13 cellular contexts compared by ENCODE assay signal in genomic region chr1:89659322-89660061, GRCh38. TPM values are rescaled to one million over a fixed set of nuclear protein-coding genes. Genes with fewer than 3 reads are reported as not detected.
A peak's percentile ranks its signal among the peaks of the same experiment; 100 is the strongest.
DNase-seq lines count a peak whose midpoint lies in the region; ATAC-seq and TF ChIP-seq lines count a peak whose summit lies in the region.
"Had no signal": no experiment of that assay in that cellular context is flagged by ENCODE, and none has a peak within 500 bp of the region (broad histone marks: within the 10 kb centered on the region; RNA-seq: fewer than 3 reads in every experiment).

No MANE protein-coding gene starts in this region.

- peak overlapping the region; percentile 73 for H3K4me3 Mint-ChIP-seq in T-helper 2 cell treated with Interferon-gamma antibody and Interleukin-4, amounts not matched to agents 5 μg/mL and 100 μg/mL, for 36 hours
- H3K4me3 Mint-ChIP-seq in dendritic cell treated with granulocyte-macrophage colony-stimulating factor and Interleukin-4, amounts not matched to agents 40 ng/mL and 50 ng/mL, for 4 days = no peak overlapping the region
- H3K4me3 Mint-ChIP-seq: brain had no signal

- H3K36me3 ChIP-seq in osteoblast (ENCODE audit: insufficient read depth, low read length) = no peaks in the 10 kb centered on the region
- H3K36me3 ChIP-seq: upper lobe of right lung had no signal

- peak; percentile 61 to 62 for ATAC-seq in activated CD4-positive, CD25-positive, alpha-beta regulatory T cell treated with anti-CD3 and anti-CD28 coated beads, Interleukin-2, amount 50 U/mL, for 24 hours
- no peak for ATAC-seq in GM19351 (IDR thresholded peaks at IDR 0.05; ENCODE audit: unreplicated experiment)
- ATAC-seq: upper lobe of right lung had no signal

- no peaks in the 10 kb centered on the region for H4K20me1 ChIP-seq in osteoblast (ENCODE audit: insufficient read depth, low read length)

- peaks cover 54% of the 10 kb centered on the region for H3K36me3 Mint-ChIP-seq in T-helper 2 cell treated with Interferon-gamma antibody and Interleukin-4, amounts not matched to agents 5 μg/mL and 100 μg/mL, for 36 hours (ENCODE audit: low read depth)
- H3K36me3 Mint-ChIP-seq in dendritic cell treated with granulocyte-macrophage colony-stimulating factor and Interleukin-4, amounts not matched to agents 40 ng/mL and 50 ng/mL, for 4 days (ENCODE audit: low read depth) = peaks cover 54% of the 10 kb centered on the region

- H2AFZ ChIP-seq in osteoblast (ENCODE audit: low read length) = peak overlapping the region; percentile 35

- peaks cover 84% of the 10 kb centered on the region for H3K4me1 Mint-ChIP-seq in T-helper 2 cell treated with Interferon-gamma antibody and Interleukin-4, amounts not matched to agents 5 μg/mL and 100 μg/mL, for 36 hours (ENCODE audit: low read depth)
- H3K4me1 Mint-ChIP-seq in dendritic cell treated with granulocyte-macrophage colony-stimulating factor and Interleukin-4, amounts not matched to agents 40 ng/mL and 50 ng/mL, for 4 days (ENCODE audit: low read depth) = peaks cover 74% of the 10 kb centered on the region
- H3K4me1 Mint-ChIP-seq: brain had no signal

- peak overlapping the region; percentile 88 for H3K27ac Mint-ChIP-seq in T-helper 2 cell treated with Interferon-gamma antibody and Interleukin-4, amounts not matched to agents 5 μg/mL and 100 μg/mL, for 36 hours
- peak overlapping the region; percentile 46 for H3K27ac Mint-ChIP-seq in dendritic cell treated with granulocyte-macrophage colony-stimulating factor and Interleukin-4, amounts not matched to agents 40 ng/mL and 50 ng/mL, for 4 days

- no peak for TF ChIP-seq CTCF in osteoblast (IDR thresholded peaks at IDR 0.05; ENCODE audit: extremely low read depth, low read depth, low read length)

- H3K9me3 ChIP-seq in osteoblast (ENCODE audit: low read depth, low read length) = no peaks in the 10 kb centered on the region
- H3K9me3 ChIP-seq: upper lobe of right lung had no signal

- H3K27ac ChIP-seq in osteoblast (ENCODE audit: low read depth, low read length) = no peak overlapping the region
- H3K27ac ChIP-seq: upper lobe of right lung had no signal

- peaks cover 13% of the 10 kb centered on the region for H3K9me3 Mint-ChIP-seq in T-helper 2 cell treated with Interferon-gamma antibody and Interleukin-4, amounts not matched to agents 5 μg/mL and 100 μg/mL, for 36 hours
- no peaks in the 10 kb centered on the region for H3K9me3 Mint-ChIP-seq in dendritic cell treated with granulocyte-macrophage colony-stimulating factor and Interleukin-4, amounts not matched to agents 40 ng/mL and 50 ng/mL, for 4 days

- no peak overlapping the region for H3K4me2 ChIP-seq in osteoblast (ENCODE audit: insufficient read depth, low read length)

- H3K4me1 ChIP-seq in osteoblast (ENCODE audit: insufficient read depth, low read length) = peaks cover 9% of the 10 kb centered on the region
- H3K4me1 ChIP-seq: upper lobe of right lung had no signal

- H3K4me3 ChIP-seq in osteoblast (ENCODE audit: insufficient read depth, low read length) = no peak overlapping the region
- H3K4me3 ChIP-seq: upper lobe of right lung had no signal

- H3K27me3 Mint-ChIP-seq in T-helper 2 cell treated with Interferon-gamma antibody and Interleukin-4, amounts not matched to agents 5 μg/mL and 100 μg/mL, for 36 hours (ENCODE audit: low read depth) = no peaks in the 10 kb centered on the region
- H3K27me3 Mint-ChIP-seq in dendritic cell treated with granulocyte-macrophage colony-stimulating factor and Interleukin-4, amounts not matched to agents 40 ng/mL and 50 ng/mL, for 4 days = no peaks in the 10 kb centered on the region
- H3K27me3 Mint-ChIP-seq: brain had no signal

- no peaks in the 10 kb centered on the region for H3K27me3 ChIP-seq in osteoblast (ENCODE audit: insufficient read depth, low read length)
- H3K27me3 ChIP-seq: upper lobe of right lung had no signal

- no peak for DNase-seq in activated CD4-positive, CD25-positive, alpha-beta regulatory T cell (lab: John Stamatoyannopoulos, UW)
- no peak for DNase-seq in T-helper 2 cell treated with Interferon-gamma antibody and Interleukin-4, amounts not matched to agents 5 μg/mL and 100 μg/mL, for 36 hours (ENCODE audit: low spot score)
- DNase-seq in osteoblast (ENCODE audit: insufficient read length, low spot score, missing footprints) (no peak), DMS 273 treated with DMSO at 0.1 percent for 48 hours (lab: John Stamatoyannopoulos, UW) (no peak), posterior cingulate gyrus (no peak)
- DNase-seq: 8988T, NCI-H2081 treated with DMSO at 0.1 percent for 48 hours, occipital lobe, upper lobe of right lung had no signal

- intact Hi-C loops in dendritic cell treated with granulocyte-macrophage colony-stimulating factor and Interleukin-4, amounts not matched to agents 40 ng/mL and 50 ng/mL, for 4 days (cut with micrococcal nuclease) = no loop called here
- intact Hi-C loops in posterior cingulate gyrus (cut with DNase I) = no loop called here

- peaks cover 11% of the 10 kb centered on the region for H3K79me2 ChIP-seq in osteoblast (ENCODE audit: insufficient read depth, low read length)

RNA-seq across cellular contexts. Expression of gene LRRC8C, which starts 26.6 kb away (rescaled TPM):
- total RNA-seq in osteoblast = 2.1 and 2.2 TPM in 2 replicates
